In the genomic region with DNA sequence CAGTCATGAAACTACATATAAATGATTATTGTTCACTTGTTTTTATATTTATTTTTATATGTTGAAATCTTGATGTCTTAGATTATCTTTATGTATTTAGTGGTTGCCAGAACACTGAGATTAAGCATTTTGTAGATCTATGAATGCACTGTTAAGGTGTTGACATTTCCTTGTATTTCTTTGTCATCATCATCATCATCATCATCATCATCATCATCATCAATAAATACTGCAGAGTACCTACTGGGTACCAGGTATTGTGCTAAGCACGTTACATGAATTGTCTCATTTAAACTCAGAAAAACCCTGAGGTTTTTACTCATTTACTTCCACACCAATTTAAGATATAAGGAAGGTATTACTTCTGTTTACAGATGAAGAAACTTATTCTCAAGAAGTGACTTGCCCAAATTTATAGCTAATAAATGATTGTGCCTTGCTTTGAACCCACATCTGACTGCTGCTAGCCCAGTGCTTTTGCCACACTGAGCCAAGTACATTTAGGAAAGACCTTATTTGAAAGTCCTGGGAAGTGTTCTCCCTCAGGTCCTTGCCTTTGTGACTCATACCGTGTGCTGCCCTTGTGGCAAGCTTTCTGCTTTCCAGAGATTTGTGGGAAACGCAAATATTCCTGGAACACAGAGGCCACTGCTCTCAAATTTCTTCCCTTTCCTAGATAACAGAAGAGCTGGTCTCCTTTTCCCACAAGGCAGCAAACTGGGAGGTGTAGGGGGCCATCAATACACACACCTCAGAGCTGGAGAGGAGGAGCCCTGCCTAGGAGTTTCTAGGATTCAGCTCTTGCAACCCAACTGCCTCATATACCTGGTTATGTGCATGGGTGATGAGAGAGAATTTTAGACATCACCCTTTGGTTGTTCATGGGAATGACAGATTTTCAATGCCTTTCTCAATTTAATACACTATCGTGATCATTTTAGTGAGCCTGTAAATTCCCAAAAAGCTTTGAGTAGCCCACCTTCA, we compare ENCODE assay signal across 14 cellular contexts.
DNase-seq lines count a peak whose midpoint lies in the region; ATAC-seq, FAIRE-seq and TF ChIP-seq lines count a peak whose summit lies in the region.
"Had no signal": no experiment of that assay in that cellular context is flagged by ENCODE, and none has a peak within 500 bp of the region (broad histone marks: within the 10 kb centered on the region; RNA-seq: fewer than 3 reads in every experiment).

No MANE protein-coding gene starts in this region.

- H3K9me3 ChIP-seq in small intestine (ENCODE audit: control insufficient read depth, low read depth), result no peaks in the 10 kb centered on the region
- H3K9me3 ChIP-seq: body of pancreas, Caco-2 had no signal

- H3K4me3 ChIP-seq in choroid plexus epithelial cell (ENCODE audit: low read depth, low read length) (no peak overlapping the region), small intestine (ENCODE audit: low read depth in 1 of 2, low read length in 2 of 2) (no peak overlapping the region)
- H3K4me3 ChIP-seq: body of pancreas had no signal

- no peak for ATAC-seq in GM21723 (IDR thresholded peaks at IDR 0.05; ENCODE audit: unreplicated experiment)
- ATAC-seq: activated T-cell treated with anti-CD3 and anti-CD28 coated beads, Interleukin-2, amount 50 U/mL, for 4 hours; body of pancreas had no signal

- no peak overlapping the region for H3K27ac ChIP-seq in small intestine (ENCODE audit: low read depth in 1 of 2, low read length in 1 of 2)
- H3K27ac ChIP-seq: body of pancreas had no signal

- H3K27me3 ChIP-seq in small intestine (ENCODE audit: control insufficient read depth in 2 of 2, insufficient read depth in 2 of 2, low read length in 2 of 2), result peaks cover 0 to 3% of the 10 kb centered on the region in 2 donors
- H3K27me3 ChIP-seq: body of pancreas had no signal

- TF ChIP-seq CTCF in choroid plexus epithelial cell (conservative IDR thresholded peaks at IDR 0.05; ENCODE audit: low read depth, low read length), result no peak

- no peaks in the 10 kb centered on the region for H3K36me3 ChIP-seq in small intestine (ENCODE audit: control insufficient read depth in 2 of 2, insufficient read depth in 2 of 2, low read length in 2 of 2)

- no peak for FAIRE-seq in small intestine (lab: Jason Lieb, UNC)
- FAIRE-seq: endothelial cell of umbilical vein, H1 had no signal

- peak; percentile 65 for DNase-seq in EL
- DNase-seq in NCI-H226, result peak; percentile 69
- DNase-seq in choroid plexus epithelial cell (ENCODE audit: low read depth), result peak; percentile 65
- peak; percentile 43 for DNase-seq in non-pigmented ciliary epithelial cell (ENCODE audit: low read depth)
- no peak for DNase-seq in SHP77 treated with DMSO at 0.1 percent for 48 hours (lab: John Stamatoyannopoulos, UW)
- no peak for DNase-seq in NCI-H1436 (lab: John Stamatoyannopoulos, UW)
- no peak for DNase-seq in small intestine
- DNase-seq: activated CD4-positive, alpha-beta T cell treated with anti-CD3 and anti-CD28 coated beads for 1 hour; activated T-cell treated with anti-CD3 and anti-CD28 coated beads, Interleukin-2, amount 50 U/mL, for 4 hours; Caco-2 had no signal

- no peaks in the 10 kb centered on the region for H3K4me1 ChIP-seq in small intestine (ENCODE audit: control insufficient read depth in 2 of 2, insufficient read depth in 1 of 2, low read depth in 1 of 2, low read length in 1 of 2)
- H3K4me1 ChIP-seq: Caco-2 had no signal

- 82 to 91% (median 89%) methylated on average over 4 of the region's 4 CpGs for WGBS in small intestine, 3 donors

Comparison
In these comparisons a context has a peak if more than half of its experiments do, and no peak if none do; other contexts are left out.
1. DNase-seq: peak in EL (single experiment), NCI-H226 (single experiment), choroid plexus epithelial cell (single experiment) and non-pigmented ciliary epithelial cell (single experiment); none in SHP77 treated with DMSO at 0.1 percent for 48 hours (single experiment), NCI-H1436 (single experiment) and small intestine (single experiment).